In genomic region chr17:76092526-76093413, GRCh38 we compare ENCODE assay signal across 21 cellular contexts. TPM values are rescaled to one million over a fixed set of nuclear protein-coding genes. Genes with fewer than 3 reads are reported as not detected.
"Had no signal": no experiment of that assay in that cellular context is flagged by ENCODE, and none has a peak within 500 bp of the region (broad histone marks: within the 10 kb centered on the region; RNA-seq: fewer than 3 reads in every experiment).

No MANE protein-coding gene starts in this region.

- H3K9me3 ChIP-seq: prostate gland, right lobe of liver, suprapubic skin, upper lobe of left lung had no signal

- ATAC-seq: left cardiac atrium; naive thymus-derived CD4-positive, alpha-beta T cell; right lobe of liver; stimulated activated naive CD8-positive, alpha-beta T cell treated with anti-CD3 and anti-CD28 coated beads, Interleukin-15, Interleukin-2, amounts not matched to agents 100 U/mL and 50 U/mL, for 24 hours had no signal

- H3K4me1 ChIP-seq: prostate gland, right lobe of liver, suprapubic skin, upper lobe of left lung had no signal

- H3K27me3 ChIP-seq: brain microvascular endothelial cell, dorsolateral prefrontal cortex, right lobe of liver, suprapubic skin, upper lobe of left lung had no signal

- H3K27ac ChIP-seq: brain microvascular endothelial cell, prostate gland, right lobe of liver, suprapubic skin, upper lobe of left lung had no signal

- H3K4me3 ChIP-seq: lung, prostate gland, right lobe of liver, suprapubic skin, upper lobe of left lung had no signal

- DNase-seq: activated CD4-positive, alpha-beta T cell treated with anti-CD3 and anti-CD28 coated beads, Interleukin-2, amount 50 U/mL, for 4 hours; activated CD4-positive, CD25-positive, alpha-beta regulatory T cell; activated gamma-delta T cell; activated T-cell treated with anti-CD3 and anti-CD28 coated beads, Interleukin-2, amount 50 U/mL, for 4 hours; brain microvascular endothelial cell; cerebellar nuclear complex; dorsolateral prefrontal cortex; hypothalamus; immature natural killer cell; left cardiac atrium; midbrain; naive thymus-derived CD4-positive, alpha-beta T cell; nucleus accumbens; right lobe of liver; stimulated activated CD4-positive, alpha-beta T cell treated with anti-CD3 and anti-CD28 coated beads, Interleukin-2, amount 100 ng/mL, for 24 hours; stimulated activated naive CD8-positive, alpha-beta T cell treated with anti-CD3 and anti-CD28 coated beads, Interleukin-15, Interleukin-2, amounts not matched to agents 100 U/mL and 50 U/mL, for 24 hours; upper lobe of left lung had no signal

RNA-seq across cellular contexts. Expression of gene ZACN, which starts 13.8 kb away (rescaled TPM):
- total RNA-seq: glomerular endothelial cell, left cardiac atrium, prostate gland, right lobe of liver, suprapubic skin, upper lobe of left lung had no signal

RNA-seq across cellular contexts. Expression of gene GALR2, which starts 18.2 kb away (rescaled TPM):
- total RNA-seq: glomerular endothelial cell, left cardiac atrium had no signal

RNA-seq across cellular contexts. Expression of gene FOXJ1, which starts 48.3 kb away (rescaled TPM):
- total RNA-seq: left cardiac atrium had no signal
- polyA plus RNA-seq: immature natural killer cell had no signal
